In genomic region chr2:172693037-172693436, GRCh38 we compare ENCODE assay signal across 1 cellular context.
TF ChIP-seq lines count a peak whose summit lies in the region.

No MANE protein-coding gene starts in this region.

TF ChIP-seq in HCT116, 20 proteins besides CTCF, POLR2A, EP300 and RAD21 (continued from another document):
- no peak for TF ChIP-seq EZH2phosphoT487 (IDR thresholded peaks at IDR 0.05; ENCODE audit: borderline replicate concordance)
- TF ChIP-seq JUND (IDR thresholded peaks at IDR 0.05) = peak; percentile 97
- peak; percentile 72; the same call in 1 of the 2 replicates for TF ChIP-seq SRF (IDR thresholded peaks at IDR 0.05; ENCODE audit: low read depth)
- peak; percentile 61; the same call in 1 of the 2 replicates for TF ChIP-seq POLR2AphosphoS5 (IDR thresholded peaks at IDR 0.05; ENCODE audit: low read depth, low read length)
- no peak for TF ChIP-seq ZNF274 (IDR thresholded peaks at IDR 0.05; ENCODE audit: low read depth, low read length)
